5 cellular contexts compared by ENCODE assay signal in genomic region chr4:154186888-154187287, GRCh38.
"Had no signal": no experiment of that assay in that cellular context is flagged by ENCODE, and none has a peak within 500 bp of the region (broad histone marks: within the 10 kb centered on the region; RNA-seq: fewer than 3 reads in every experiment).

No MANE protein-coding gene starts in this region.

- H3K27ac ChIP-seq: HL-60 had no signal

- DNase-seq: IMR-90, KBM-7, KG1 had no signal

- H3K4me3 ChIP-seq: K562 had no signal
